8 cellular contexts compared by ENCODE assay signal in genomic region chr2:20448246-20449046, GRCh38. TPM values are rescaled to one million over a fixed set of nuclear protein-coding genes. Genes with fewer than 3 reads are reported as not detected.
DNase-seq lines count a peak whose midpoint lies in the region; ATAC-seq, FAIRE-seq and TF ChIP-seq lines count a peak whose summit lies in the region.

No MANE protein-coding gene starts in this region.

- WGBS in smooth muscle cell (ENCODE audit: low lambda C conversion rate) = 6% methylated on average over 21 of the region's 27 CpGs

- H4K20me1 ChIP-seq in keratinocyte (ENCODE audit: control insufficient read depth, extremely low read depth, insufficient read depth, low read length) (peaks cover 5% of the 10 kb centered on the region), smooth muscle cell (ENCODE audit: low read depth) (peaks cover 41% of the 10 kb centered on the region)

- H3K36me3 Mint-ChIP-seq in activated T-cell treated with anti-CD3 and anti-CD28 coated beads, Interleukin-2, amount 50 U/mL, for 24 hours (ENCODE audit: low read depth) = no peaks in the 10 kb centered on the region

- no peak for FAIRE-seq in keratinocyte (lab: Jason Lieb, UNC)

- peak overlapping the region; percentile 76 for H3K4me3 Mint-ChIP-seq in activated T-cell treated with anti-CD3 and anti-CD28 coated beads, Interleukin-2, amount 50 U/mL, for 24 hours

- dilution Hi-C loops in keratinocyte (cut with MboI; ENCODE audit: extremely low pct_ligation_motif_present, low sequenced_read_pairs) = no loop called here

- H3K79me2 ChIP-seq in keratinocyte (ENCODE audit: control insufficient read depth, insufficient read depth, low read length) (peaks cover 18% of the 10 kb centered on the region), smooth muscle cell (ENCODE audit: low read depth) (peaks cover 28% of the 10 kb centered on the region)

- H3K4me1 ChIP-seq in ascending aorta (peaks cover 3 to 8% of the 10 kb centered on the region in 2 donors), keratinocyte (ENCODE audit: control insufficient read depth, extremely low read depth, insufficient read depth, low read length) (peaks cover 33% of the 10 kb centered on the region), smooth muscle cell (ENCODE audit: low read depth) (peaks cover 48% of the 10 kb centered on the region)

- H3K9me3 Mint-ChIP-seq in activated T-cell treated with anti-CD3 and anti-CD28 coated beads, Interleukin-2, amount 50 U/mL, for 24 hours = no peaks in the 10 kb centered on the region

- intact Hi-C loops in ascending aorta (cut with DNase I) = loop anchor here (10.0 kb wide), 1 partner anchor 1094 kb away; the partner anchor contains the start of gene OSR1

- H3K4me2 ChIP-seq in keratinocyte (ENCODE audit: control insufficient read depth, extremely low read depth, insufficient read depth, low read depth, low read length) = peak overlapping the region; percentile 90
- H3K4me2 ChIP-seq in smooth muscle cell = peak overlapping the region; percentile 96

- no peaks in the 10 kb centered on the region for H3K9me1 ChIP-seq in keratinocyte (ENCODE audit: control insufficient read depth, extremely low read depth, insufficient read depth, low read length)

- peak overlapping the region; percentile 90 to 96 for H3K27ac ChIP-seq in ascending aorta
- no peak overlapping the region for H3K27ac ChIP-seq in keratinocyte (ENCODE audit: control insufficient read depth, insufficient read depth, low read length)
- H3K27ac ChIP-seq in smooth muscle cell (ENCODE audit: low read depth) = peak overlapping the region; percentile 91

- peaks cover 57% of the 10 kb centered on the region for H3K27me3 Mint-ChIP-seq in activated T-cell treated with anti-CD3 and anti-CD28 coated beads, Interleukin-2, amount 50 U/mL, for 24 hours

- no peak for DNase-seq in activated T-cell treated with anti-CD3 and anti-CD28 coated beads, Interleukin-2, amount 50 U/mL, for 24 hours
- DNase-seq in activated T-cell treated with anti-CD3 and anti-CD28 coated beads for 4 hours = no peak
- DNase-seq in ascending aorta (ENCODE audit: low spot score in 2 of 2) = peak in 1 of 2 donors; percentile 62
- no peak for DNase-seq in keratinocyte (ENCODE audit: low read depth, low spot score)
- no peak for DNase-seq in smooth muscle cell (lab: John Stamatoyannopoulos, UW; ENCODE audit: unreplicated experiment)
- DNase-seq in NCI-H2081 treated with DMSO at 0.1 percent for 48 hours (lab: John Stamatoyannopoulos, UW) = no peak

- peaks cover 53% of the 10 kb centered on the region for H3F3A ChIP-seq in smooth muscle cell (ENCODE audit: low read depth)

- H3K9ac ChIP-seq in keratinocyte (ENCODE audit: control insufficient read depth, extremely low read depth, insufficient read depth, low read length) = peak overlapping the region; percentile 80
- H3K9ac ChIP-seq in smooth muscle cell (ENCODE audit: low read depth) = peak overlapping the region; percentile 93

- TF ChIP-seq CTCF in ascending aorta (IDR thresholded peaks at IDR 0.05) (no peak), keratinocyte (optimal IDR thresholded peaks at IDR 0.05 in 1 of 3, IDR thresholded peaks at IDR 0.05 in 1 of 3, conservative IDR thresholded peaks at IDR 0.05 in 1 of 3; ENCODE audit: extremely low read depth in 1 of 3, insufficient read depth in 2 of 3, low read length in 3 of 3) (no peak), smooth muscle cell (IDR thresholded peaks at IDR 0.05; ENCODE audit: borderline replicate concordance, insufficient read depth, poor library complexity, severe bottlenecking) (no peak)

- H2AFZ ChIP-seq in keratinocyte (ENCODE audit: control insufficient read depth, low read length) = no peak overlapping the region
- H2AFZ ChIP-seq in smooth muscle cell (ENCODE audit: low read depth) = no peak overlapping the region

- no peak overlapping the region for H3K27ac Mint-ChIP-seq in activated T-cell treated with anti-CD3 and anti-CD28 coated beads, Interleukin-2, amount 50 U/mL, for 24 hours

- H3K36me3 ChIP-seq in ascending aorta (peaks cover 25 to 32% of the 10 kb centered on the region in 2 donors), keratinocyte (ENCODE audit: control insufficient read depth in 2 of 2, extremely low read depth in 1 of 2, insufficient read depth in 2 of 2, low read length in 2 of 2) (peaks cover 0 to 2% of the 10 kb centered on the region in 2 experiments), smooth muscle cell (ENCODE audit: low read depth) (no peaks in the 10 kb centered on the region)

- H3K9me3 ChIP-seq in ascending aorta (no peaks in the 10 kb centered on the region), keratinocyte (ENCODE audit: control insufficient read depth, low read depth, low read length) (no peaks in the 10 kb centered on the region), smooth muscle cell (replicated peaks; ENCODE audit: low read depth) (no peaks in the 10 kb centered on the region)

- H3K27me3 ChIP-seq in ascending aorta = no peaks in the 10 kb centered on the region
- H3K27me3 ChIP-seq in keratinocyte (ENCODE audit: control insufficient read depth, extremely low read depth, insufficient read depth, low read length) = no peaks in the 10 kb centered on the region
- no peaks in the 10 kb centered on the region for H3K27me3 ChIP-seq in smooth muscle cell (ENCODE audit: low read depth)

- H3K4me3 ChIP-seq in ascending aorta (peak overlapping the region; percentile 80 to 95), keratinocyte (ENCODE audit: control insufficient read depth in 2 of 3, extremely low read depth in 1 of 3, insufficient read depth in 2 of 3, low read depth in 1 of 3, low read length in 3 of 3) (peak overlapping the region; percentile 82 to 90 (median 85)), smooth muscle cell (peak overlapping the region; percentile 92)

- ATAC-seq in HG02840 (IDR thresholded peaks at IDR 0.05; ENCODE audit: low FRiP score, unreplicated experiment) (no peak), HG03565 (IDR thresholded peaks at IDR 0.05; ENCODE audit: unreplicated experiment) (no peak)

- peaks cover 10% of the 10 kb centered on the region for H3K4me1 Mint-ChIP-seq in activated T-cell treated with anti-CD3 and anti-CD28 coated beads, Interleukin-2, amount 50 U/mL, for 24 hours (ENCODE audit: low read depth)

RNA-seq across cellular contexts. Expression of gene RHOB, which starts 1.6 kb away (rescaled TPM):
- total RNA-seq in ascending aorta = 3,143 TPM
- polyA plus RNA-seq in keratinocyte = 23.6 to 28.3 TPM (median 25.3 TPM) in 3 replicates
- polyA plus RNA-seq in keratinocyte (2011; ENCODE audit: low read depth) = 11.8 TPM
- polyA plus RNA-seq in keratinocyte (2011; cell fraction: cytosol; rRNA removed) = 28.6 and 40.6 TPM in 2 replicates
- 63.1 and 77.2 TPM in 2 replicates for polyA plus RNA-seq in keratinocyte (2011; cell fraction: nucleus; rRNA removed)
- polyA plus RNA-seq in keratinocyte (2012; ENCODE audit: low replicate concordance) = 33.7 and 39.0 TPM in 2 replicates
- 10.1 to 14.7 TPM (median 11.8 TPM) in 3 replicates for polyA minus RNA-seq in keratinocyte
- 58.5 TPM for polyA minus RNA-seq in keratinocyte (2011; cell fraction: cytosol; rRNA and poly(A)+ RNA removed)
- 48.5 and 52.4 TPM in 2 replicates for polyA minus RNA-seq in keratinocyte (2011; cell fraction: nucleus; rRNA and poly(A)+ RNA removed)
- 218 and 231 TPM in 2 replicates for total RNA-seq in smooth muscle cell
- 75.9 and 78.1 TPM in 2 replicates for polyA plus RNA-seq in smooth muscle cell

Comparison
In these comparisons a context has a peak if more than half of its experiments do, and no peak if none do; other contexts are left out.
1. RNA of gene RHOB, which starts 1.6 kb away (total RNA-seq): 3,143 TPM in ascending aorta (single experiment); 218 to 231 TPM in smooth muscle cell; every median in the first group is over 10 times any median in the second.
2. Peak in every context shown above with its lines, with median percentiles within 50 percentile points of each other: H3K4me3 ChIP-seq.